In genomic region chr3:14224895-14225294, GRCh38 we compare ENCODE assay signal across 21 cellular contexts. TPM values are rescaled to one million over a fixed set of nuclear protein-coding genes. Genes with fewer than 3 reads are reported as not detected.
DNase-seq lines count a peak whose midpoint lies in the region; ATAC-seq, FAIRE-seq and TF ChIP-seq lines count a peak whose summit lies in the region.
"Had no signal": no experiment of that assay in that cellular context is flagged by ENCODE, and none has a peak within 500 bp of the region (broad histone marks: within the 10 kb centered on the region; RNA-seq: fewer than 3 reads in every experiment).

No MANE protein-coding gene starts in this region.

- H3K4me3 ChIP-seq in astrocyte (ENCODE audit: insufficient read depth, low read depth, low read length): no peak overlapping the region
- H3K4me3 ChIP-seq: heart right ventricle, SK-N-MC, transverse colon had no signal

- no peaks in the 10 kb centered on the region for H3K79me2 ChIP-seq in astrocyte (ENCODE audit: insufficient read depth, low read length)

- no peaks in the 10 kb centered on the region for H3K27me3 Mint-ChIP-seq in astrocyte (ENCODE audit: low read depth, unreplicated experiment)
- peaks cover 24 to 60% of the 10 kb centered on the region in 2 donors for H3K27me3 Mint-ChIP-seq in natural killer cell (ENCODE audit: low read depth in 2 of 2)

- intact Hi-C loops in left ventricle myocardium superior (cut with micrococcal nuclease) (no loop called here), Right ventricle myocardium superior (cut with DNase I) (no loop called here), natural killer cell (cut with micrococcal nuclease) (no loop called here)

- no peaks in the 10 kb centered on the region for H3K9me3 ChIP-seq in astrocyte (ENCODE audit: insufficient read depth, low read depth, low read length)

- no peak overlapping the region for H3K4me3 Mint-ChIP-seq in astrocyte (ENCODE audit: unreplicated experiment)
- no peak overlapping the region for H3K4me3 Mint-ChIP-seq in natural killer cell
- H3K4me3 Mint-ChIP-seq: activated CD8-positive, alpha-beta T cell treated with anti-CD3 and anti-CD28 coated beads for 36 hours; activated T-helper 1 cell treated with anti-CD3 and anti-CD28 coated beads, Interleukin-12 subunit alpha, Interleukin-12 subunit beta, Interleukin-2, Interleukin-4 antibody, amounts not matched to agents 30 ng/mL and 10 ng/mL and 1 ng/mL, durations not matched to agents 14 hours and 24 hours and 36 hours; stimulated activated naive B cell treated with anti-CD40 and anti-IgM and Interleukin-4, amounts not matched to agents 10 μg/mL and 1 μg/mL and 100 μg/mL, for 72 hours had no signal

- H3K36me3 Mint-ChIP-seq in astrocyte (ENCODE audit: low read depth, unreplicated experiment) (no peaks in the 10 kb centered on the region), natural killer cell (peaks cover 10% of the 10 kb centered on the region)

- peak overlapping the region; percentile 25 for H3K27ac ChIP-seq in astrocyte (ENCODE audit: low read depth, low read length)
- H3K27ac ChIP-seq: heart right ventricle, SK-N-MC had no signal

- peak overlapping the region; percentile 36 for H3K4me2 ChIP-seq in astrocyte (ENCODE audit: low read length)

- no peaks in the 10 kb centered on the region for H3K36me3 ChIP-seq in astrocyte (ENCODE audit: insufficient read depth, low read length)
- H3K36me3 ChIP-seq: heart right ventricle, transverse colon had no signal

- no peak for FAIRE-seq in astrocyte (lab: Jason Lieb, UNC)
- FAIRE-seq: A204.1 had no signal

- no peak overlapping the region for H3K9ac ChIP-seq in astrocyte (ENCODE audit: low read length)

- no peak overlapping the region for H2AFZ ChIP-seq in astrocyte (ENCODE audit: low read depth, low read length)

- H3K27ac Mint-ChIP-seq in astrocyte (ENCODE audit: unreplicated experiment) (peak overlapping the region; percentile 54), natural killer cell (no peak overlapping the region)
- H3K27ac Mint-ChIP-seq: activated CD8-positive, alpha-beta T cell treated with anti-CD3 and anti-CD28 coated beads for 36 hours; activated T-helper 1 cell treated with anti-CD3 and anti-CD28 coated beads, Interleukin-12 subunit alpha, Interleukin-12 subunit beta, Interleukin-2, Interleukin-4 antibody, amounts not matched to agents 30 ng/mL and 10 ng/mL and 1 ng/mL, durations not matched to agents 14 hours and 24 hours and 36 hours had no signal

- ATAC-seq in left ventricle myocardium superior: peak; percentile 45
- no peak for ATAC-seq in Right ventricle myocardium superior (ENCODE audit: poor library complexity)
- no peak for ATAC-seq in natural killer cell
- ATAC-seq in GM18505 (IDR thresholded peaks at IDR 0.05; ENCODE audit: unreplicated experiment): no peak
- ATAC-seq: activated CD8-positive, alpha-beta T cell treated with anti-CD3 and anti-CD28 coated beads for 36 hours; stimulated activated naive B cell treated with anti-CD40 and anti-IgM and Interleukin-4, amounts not matched to agents 10 μg/mL and 1 μg/mL and 100 μg/mL, for 72 hours had no signal

- no peaks in the 10 kb centered on the region for H3K4me1 ChIP-seq in astrocyte (ENCODE audit: insufficient read depth, low read length)

- H4K20me1 ChIP-seq in astrocyte (ENCODE audit: insufficient read depth, low read length): no peaks in the 10 kb centered on the region

- H3K9me3 Mint-ChIP-seq in astrocyte (ENCODE audit: unreplicated experiment): peaks cover 4% of the 10 kb centered on the region
- peaks cover 0 to 7% of the 10 kb centered on the region in 2 donors for H3K9me3 Mint-ChIP-seq in natural killer cell

- TF ChIP-seq CTCF in astrocyte (IDR thresholded peaks at IDR 0.05; ENCODE audit: insufficient read depth, low read depth, low read length) (no peak), natural killer cell (IDR thresholded peaks at IDR 0.05) (no peak)

- H3K4me1 Mint-ChIP-seq in astrocyte (ENCODE audit: low read depth, unreplicated experiment): peaks cover 12% of the 10 kb centered on the region
- H3K4me1 Mint-ChIP-seq in natural killer cell: no peaks in the 10 kb centered on the region

- H3K27me3 ChIP-seq in astrocyte (ENCODE audit: insufficient read depth, low read length): no peaks in the 10 kb centered on the region
- H3K27me3 ChIP-seq: transverse colon had no signal

- no peak for TF ChIP-seq POLR2A in GM18505 (IDR thresholded peaks at IDR 0.05; ENCODE audit: borderline replicate concordance, extremely low read depth, insufficient read depth, insufficient read length)

- DNase-seq in left ventricle myocardium superior (no peak), Right ventricle myocardium superior (no peak), astrocyte (ENCODE audit: low read depth) (no peak), iPS-NIHi7 (ENCODE audit: extremely low spot score) (peak; percentile 1), ureter (ENCODE audit: low spot score) (peak; percentile 41), natural killer cell (no peak), inferior parietal cortex (ENCODE audit: extremely low spot score) (no peak)
- DNase-seq: activated CD8-positive, alpha-beta T cell treated with anti-CD3 and anti-CD28 coated beads for 36 hours; cerebellar nuclear complex; DND-41; H7; heart right ventricle; NCI-H1417 treated with DMSO at 0.1 percent for 48 hours; NCI-H345; NK-92 treated with Interleukin-12 subunit alpha and Interleukin-12 subunit beta, amount 100 ng/mL, for 24 hours; stimulated activated naive B cell treated with anti-CD40 and anti-IgM and Interleukin-4, amounts not matched to agents 10 μg/mL and 1 μg/mL and 100 μg/mL, for 72 hours had no signal

RNA-seq across cellular contexts. Expression of gene LSM3, which starts 46.3 kb away (rescaled TPM):
- total RNA-seq in left ventricle myocardium superior (15.7 TPM), Right ventricle myocardium superior (16.8 TPM), astrocyte (8.4 and 9.5 TPM in 2 replicates), ureter (11.4 TPM), natural killer cell (1 to 10 TPM; 7.6 to 9.1 (median 8.9) TPM)

RNA-seq across cellular contexts. Expression of gene XPC, which starts 46.5 kb away (rescaled TPM):
- total RNA-seq in left ventricle myocardium superior: 7.9 TPM
- total RNA-seq in Right ventricle myocardium superior: 7.7 TPM
- total RNA-seq in astrocyte: 28.2 and 33.6 TPM in 2 replicates
- 55.6 TPM for total RNA-seq in ureter
- total RNA-seq in natural killer cell: 10 to 100 TPM; 45.5 to 62.1 (median 50.0) TPM

Comparison
In these comparisons a context has a peak if more than half of its experiments do, and no peak if none do; other contexts are left out.
1. DNase-seq: peak in iPS-NIHi7 (single experiment) and ureter (single experiment); none in left ventricle myocardium superior (single experiment), Right ventricle myocardium superior (single experiment), astrocyte (single experiment), natural killer cell (single experiment) and inferior parietal cortex (single experiment).